Comparison of ENCODE assay signal across 1 cellular context in genomic region chr14:64682843-64683242, GRCh38.
TF ChIP-seq lines count a peak whose summit lies in the region.

No MANE protein-coding gene starts in this region.

TF ChIP-seq in GM23338, 12 proteins besides CTCF, POLR2A, EP300 and RAD21 (continued from another document):
- no peak for TF ChIP-seq REST (IDR thresholded peaks at IDR 0.05; ENCODE audit: unreplicated experiment)
- no peak for TF ChIP-seq NANOG (IDR thresholded peaks at IDR 0.05; ENCODE audit: borderline replicate concordance)
- TF ChIP-seq ZNF114 (CRISPR knock-in tag; IDR thresholded peaks at IDR 0.05), result no peak
- no peak for TF ChIP-seq ZNF331 (CRISPR knock-in tag; IDR thresholded peaks at IDR 0.05; ENCODE audit: low read depth)
- no peak for TF ChIP-seq ZNF462 (CRISPR knock-in tag; IDR thresholded peaks at IDR 0.05)
